In genomic region chr15:90839187-90840071, GRCh38 we compare ENCODE assay signal across 8 cellular contexts. TPM values are rescaled to one million over a fixed set of nuclear protein-coding genes. Genes with fewer than 3 reads are reported as not detected.
DNase-seq lines count a peak whose midpoint lies in the region; ATAC-seq and TF ChIP-seq lines count a peak whose summit lies in the region.

No MANE protein-coding gene starts in this region.

- peak overlapping the region; percentile 45; the same call in 1 of the 2 replicates for H3K9ac ChIP-seq in OCI-LY1 (ENCODE audit: low read length)

- peak overlapping the region; percentile 28 for H3K27ac ChIP-seq in OCI-LY1 (ENCODE audit: low read depth, low read length, poor library complexity, severe bottlenecking)

- no peak for TF ChIP-seq CTCF in OCI-LY1 (IDR thresholded peaks at IDR 0.05; ENCODE audit: low read length)

- no peaks in the 10 kb centered on the region for H3K27me3 Mint-ChIP-seq in natural killer cell treated with Interleukin-12 subunit alpha and Interleukin-12 subunit beta and Interleukin-15 and Interleukin-18, amount 100 ng/mL, for 72 hours

- H3K27me3 ChIP-seq in OCI-LY1 (ENCODE audit: insufficient read depth, low read length) = peaks cover 4% of the 10 kb centered on the region; the same call in 1 of the 2 replicates

- peaks cover 24% of the 10 kb centered on the region for H3K4me1 ChIP-seq in OCI-LY1 (ENCODE audit: insufficient read depth, low read length, severe bottlenecking)

- H4K20me1 ChIP-seq in OCI-LY1 (ENCODE audit: insufficient read depth, low read length) = no peaks in the 10 kb centered on the region

- H3F3A ChIP-seq in OCI-LY1 (ENCODE audit: insufficient read depth, low read length) = no peaks in the 10 kb centered on the region

- H3K4me3 Mint-ChIP-seq in natural killer cell treated with Interleukin-12 subunit alpha and Interleukin-12 subunit beta and Interleukin-15 and Interleukin-18, amount 100 ng/mL, for 72 hours = peak overlapping the region; percentile 51

- no peaks in the 10 kb centered on the region for H3K79me2 ChIP-seq in OCI-LY1 (ENCODE audit: insufficient read depth, low read length)

- peaks cover 47 to 63% of the 10 kb centered on the region in 2 donors for H3K4me1 Mint-ChIP-seq in natural killer cell treated with Interleukin-12 subunit alpha and Interleukin-12 subunit beta and Interleukin-15 and Interleukin-18, amount 100 ng/mL, for 72 hours (ENCODE audit: low read depth in 2 of 2)

- no peaks in the 10 kb centered on the region for H3K36me3 ChIP-seq in OCI-LY1 (ENCODE audit: insufficient read depth, low read length)

- H3K9me3 Mint-ChIP-seq in natural killer cell treated with Interleukin-12 subunit alpha and Interleukin-12 subunit beta and Interleukin-15 and Interleukin-18, amount 100 ng/mL, for 72 hours = no peaks in the 10 kb centered on the region

- H3K4me3 ChIP-seq in OCI-LY1 (ENCODE audit: low read depth, low read length, poor library complexity, severe bottlenecking) = peak overlapping the region; percentile 53

- no peak overlapping the region for H2AFZ ChIP-seq in OCI-LY1 (ENCODE audit: low read length)

- peak overlapping the region; percentile 90 to 99 for H3K27ac Mint-ChIP-seq in natural killer cell treated with Interleukin-12 subunit alpha and Interleukin-12 subunit beta and Interleukin-15 and Interleukin-18, amount 100 ng/mL, for 72 hours

- peak overlapping the region; percentile 65 for H3K4me2 ChIP-seq in OCI-LY1 (ENCODE audit: low read length)

- H3K36me3 Mint-ChIP-seq in natural killer cell treated with Interleukin-12 subunit alpha and Interleukin-12 subunit beta and Interleukin-15 and Interleukin-18, amount 100 ng/mL, for 72 hours = no peaks in the 10 kb centered on the region

- peak; percentile 51 for ATAC-seq in HG03039 (IDR thresholded peaks at IDR 0.05; ENCODE audit: unreplicated experiment)
- ATAC-seq in natural killer cell treated with Interleukin-12 subunit alpha and Interleukin-12 subunit beta and Interleukin-15 and Interleukin-18, amount 100 ng/mL, for 72 hours = no peak

- H3K9me3 ChIP-seq in OCI-LY1 (ENCODE audit: low read length) = no peaks in the 10 kb centered on the region

- no peaks in the 10 kb centered on the region for H3K9me2 ChIP-seq in OCI-LY1 (ENCODE audit: low read depth, low read length)

- peak; percentile 47 for DNase-seq in stimulated activated CD4-positive, alpha-beta T cell treated with anti-CD3 and anti-CD28 coated beads, Interleukin-15, amount 100 ng/mL, for 24 hours
- no peak for DNase-seq in stimulated activated CD4-positive, alpha-beta T cell treated with anti-CD3 and anti-CD28 coated beads, Interleukin-2, amount 100 ng/mL, for 24 hours
- peak; percentile 67 for DNase-seq in ecto neural progenitor cell (ENCODE audit: low spot score)
- no peak for DNase-seq in natural killer cell treated with Interleukin-12 subunit alpha and Interleukin-12 subunit beta and Interleukin-15 and Interleukin-18, amount 100 ng/mL, for 72 hours (ENCODE audit: low spot score)
- no peak for DNase-seq in stimulated activated naive CD4-positive, alpha-beta T cell treated with Interleukin-2 at 50 U/mL for 16 hours (lab: John Stamatoyannopoulos, UW)
- DNase-seq in SHP77 treated with DMSO at 0.1 percent for 48 hours (lab: John Stamatoyannopoulos, UW) = no peak

RNA-seq across cellular contexts. Expression of gene FURIN, which starts 29.0 kb away (rescaled TPM):
- 100 to 1,000 TPM; 528 to 679 TPM for total RNA-seq in natural killer cell treated with Interleukin-12 subunit alpha and Interleukin-12 subunit beta and Interleukin-15 and Interleukin-18, amount 100 ng/mL, for 72 hours

RNA-seq across cellular contexts. Expression of gene FES, which starts 44.9 kb away (rescaled TPM):
- total RNA-seq in natural killer cell treated with Interleukin-12 subunit alpha and Interleukin-12 subunit beta and Interleukin-15 and Interleukin-18, amount 100 ng/mL, for 72 hours = 100 to 1,000 TPM; 139 to 140 TPM

Comparison
In these comparisons a context has a peak if more than half of its experiments do, and no peak if none do; other contexts are left out.
1. DNase-seq: peak in stimulated activated CD4-positive, alpha-beta T cell treated with anti-CD3 and anti-CD28 coated beads, Interleukin-15, amount 100 ng/mL, for 24 hours (single experiment) and ecto neural progenitor cell (single experiment); none in stimulated activated CD4-positive, alpha-beta T cell treated with anti-CD3 and anti-CD28 coated beads, Interleukin-2, amount 100 ng/mL, for 24 hours (0 of 2), natural killer cell treated with Interleukin-12 subunit alpha and Interleukin-12 subunit beta and Interleukin-15 and Interleukin-18, amount 100 ng/mL, for 72 hours (single experiment), stimulated activated naive CD4-positive, alpha-beta T cell treated with Interleukin-2 at 50 U/mL for 16 hours (single experiment) and SHP77 treated with DMSO at 0.1 percent for 48 hours (single experiment).